ENCODE assay signal across 9 cellular contexts in the genomic region with DNA sequence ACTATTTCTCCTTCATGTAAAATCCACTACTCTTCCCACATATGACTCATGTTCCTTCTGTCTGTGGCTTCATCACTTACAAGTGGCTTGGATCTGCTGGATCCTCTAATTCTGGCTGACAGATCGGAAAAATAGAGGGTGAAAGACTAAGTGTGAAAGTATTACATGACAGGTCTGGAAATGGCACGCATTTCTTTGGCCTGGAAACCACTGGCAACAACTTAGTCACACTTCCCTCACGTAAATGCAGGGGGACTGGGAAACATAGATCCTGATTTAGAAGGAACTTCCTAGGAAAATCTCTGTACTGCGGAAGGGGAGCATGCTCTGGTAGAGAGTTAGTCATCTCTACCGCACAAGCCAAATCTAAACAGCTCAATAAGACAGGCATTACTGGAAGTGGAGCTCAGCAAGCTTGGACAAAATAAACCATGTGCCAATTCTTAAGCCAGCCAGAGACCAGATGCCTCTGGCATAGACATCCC.
DNase-seq lines count a peak whose midpoint lies in the region; ATAC-seq and TF ChIP-seq lines count a peak whose summit lies in the region.
"Had no signal": no experiment of that assay in that cellular context is flagged by ENCODE, and none has a peak within 500 bp of the region (broad histone marks: within the 10 kb centered on the region; RNA-seq: fewer than 3 reads in every experiment).

No MANE protein-coding gene starts in this region.

- H3K27me3 ChIP-seq in rectal smooth muscle tissue (ENCODE audit: control insufficient read depth, insufficient read depth, low read length) = no peaks in the 10 kb centered on the region
- no peaks in the 10 kb centered on the region for H3K27me3 ChIP-seq in trophoblast cell (ENCODE audit: insufficient read depth, low read length)

- no peak overlapping the region for H2BK120ac ChIP-seq in trophoblast cell (ENCODE audit: insufficient read depth, low read length, poor library complexity)

- no peaks in the 10 kb centered on the region for H3K27me3 Mint-ChIP-seq in stimulated activated naive CD8-positive, alpha-beta T cell treated with anti-CD3 and anti-CD28 coated beads, Interleukin-15, amount 100 ng/mL, for 72 hours

- H3K9me3 Mint-ChIP-seq in stimulated activated naive CD8-positive, alpha-beta T cell treated with anti-CD3 and anti-CD28 coated beads, Interleukin-15, amount 100 ng/mL, for 72 hours = peaks cover 0 to 4% of the 10 kb centered on the region in 2 donors

- peak; percentile 98 for DNase-seq in EL
- DNase-seq in fibroblast of the conjunctiva (ENCODE audit: low read depth) = peak; percentile 91
- no peak for DNase-seq in trophoblast cell
- DNase-seq in KG1 (lab: John Stamatoyannopoulos, UW) = no peak
- DNase-seq in stimulated activated naive CD8-positive, alpha-beta T cell treated with anti-CD3 and anti-CD28 coated beads, Interleukin-15, amount 100 ng/mL, for 72 hours = no peak
- DNase-seq in NCI-H1417 (lab: John Stamatoyannopoulos, UW) = no peak
- DNase-seq: NCI-H345 had no signal

- no CpG with 5 or more reads among the region's 5 CpGs for WGBS in trophoblast cell (ENCODE audit: extremely low coverage, insufficient coverage, insufficient read length)

- H4K8ac ChIP-seq in trophoblast cell (ENCODE audit: low read depth, low read length) = no peak overlapping the region

- H4K12ac ChIP-seq in trophoblast cell (ENCODE audit: low read depth, low read length) = no peak overlapping the region

- H3K4me1 Mint-ChIP-seq in stimulated activated naive CD8-positive, alpha-beta T cell treated with anti-CD3 and anti-CD28 coated beads, Interleukin-15, amount 100 ng/mL, for 72 hours = no peaks in the 10 kb centered on the region

- H3K4me2 ChIP-seq in trophoblast cell (ENCODE audit: low read length) = no peak overlapping the region

- no peak overlapping the region for H2AFZ ChIP-seq in trophoblast cell (ENCODE audit: insufficient read depth, low read length, poor library complexity)

- H3K36me3 ChIP-seq in rectal smooth muscle tissue (ENCODE audit: control insufficient read depth, insufficient read depth, low read length) (no peaks in the 10 kb centered on the region), trophoblast cell (ENCODE audit: control insufficient read depth in 1 of 2, insufficient read depth in 2 of 2, low read length in 2 of 2) (no peaks in the 10 kb centered on the region)

- H2BK12ac ChIP-seq in trophoblast cell (ENCODE audit: low read length) = no peak overlapping the region

- peak overlapping the region; percentile 19 for H3K27ac ChIP-seq in rectal smooth muscle tissue (ENCODE audit: low read depth, low read length)
- H3K27ac ChIP-seq in trophoblast cell (ENCODE audit: low read depth, low read length) = no peak overlapping the region

- H3K9me3 ChIP-seq in trophoblast cell (ENCODE audit: insufficient read depth, low read depth, low read length) = no peaks in the 10 kb centered on the region

- no peak overlapping the region for H3K18ac ChIP-seq in trophoblast cell (ENCODE audit: low read length)

- no peak overlapping the region for H3K9ac ChIP-seq in rectal smooth muscle tissue (ENCODE audit: low read length)
- H3K9ac ChIP-seq in trophoblast cell (ENCODE audit: low read length) = no peak overlapping the region

- no peak overlapping the region for H3K14ac ChIP-seq in trophoblast cell (ENCODE audit: low read length)

- peak; percentile 96 for ATAC-seq in SK-N-SH treated with all-trans-retinoic acid at 6 μM for 48 hours
- ATAC-seq in stimulated activated naive CD8-positive, alpha-beta T cell treated with anti-CD3 and anti-CD28 coated beads, Interleukin-15, amount 100 ng/mL, for 72 hours = no peak

- no peaks in the 10 kb centered on the region for H3K79me2 ChIP-seq in trophoblast cell (ENCODE audit: control insufficient read depth, insufficient read depth, low read length, poor library complexity)

- H3K27ac Mint-ChIP-seq in stimulated activated naive CD8-positive, alpha-beta T cell treated with anti-CD3 and anti-CD28 coated beads, Interleukin-15, amount 100 ng/mL, for 72 hours = no peak overlapping the region

- no peak overlapping the region for H2BK5ac ChIP-seq in trophoblast cell (ENCODE audit: low read depth, low read length, poor library complexity)

- no peak overlapping the region for H3K4me3 Mint-ChIP-seq in stimulated activated naive CD8-positive, alpha-beta T cell treated with anti-CD3 and anti-CD28 coated beads, Interleukin-15, amount 100 ng/mL, for 72 hours

- no peak overlapping the region for H3K4ac ChIP-seq in trophoblast cell (ENCODE audit: low read depth, low read length)

- H3K79me1 ChIP-seq in trophoblast cell (ENCODE audit: low read length) = no peaks in the 10 kb centered on the region

- peak overlapping the region; percentile 16 for H3K4me3 ChIP-seq in rectal smooth muscle tissue (ENCODE audit: low read length)
- H3K4me3 ChIP-seq in trophoblast cell (ENCODE audit: low read depth, low read length) = no peak overlapping the region

- H4K91ac ChIP-seq in trophoblast cell (ENCODE audit: low read depth, low read length) = no peak overlapping the region

- H2AK5ac ChIP-seq in trophoblast cell (ENCODE audit: low read length) = no peak overlapping the region

- H3K23ac ChIP-seq in trophoblast cell (ENCODE audit: low read length) = no peak overlapping the region

- H3K4me1 ChIP-seq in rectal smooth muscle tissue (ENCODE audit: control insufficient read depth, insufficient read depth, low read length) (peaks cover 3% of the 10 kb centered on the region), trophoblast cell (ENCODE audit: control insufficient read depth in 1 of 2, insufficient read depth in 2 of 2, low read length in 2 of 2) (peaks cover 0 to 4% of the 10 kb centered on the region in 2 experiments)

TF ChIP-seq in SK-N-SH treated with all-trans-retinoic acid at 6 μM for 48 hours, 23 proteins besides CTCF, POLR2A, EP300 and RAD21:
- TF ChIP-seq, protein P1, sequence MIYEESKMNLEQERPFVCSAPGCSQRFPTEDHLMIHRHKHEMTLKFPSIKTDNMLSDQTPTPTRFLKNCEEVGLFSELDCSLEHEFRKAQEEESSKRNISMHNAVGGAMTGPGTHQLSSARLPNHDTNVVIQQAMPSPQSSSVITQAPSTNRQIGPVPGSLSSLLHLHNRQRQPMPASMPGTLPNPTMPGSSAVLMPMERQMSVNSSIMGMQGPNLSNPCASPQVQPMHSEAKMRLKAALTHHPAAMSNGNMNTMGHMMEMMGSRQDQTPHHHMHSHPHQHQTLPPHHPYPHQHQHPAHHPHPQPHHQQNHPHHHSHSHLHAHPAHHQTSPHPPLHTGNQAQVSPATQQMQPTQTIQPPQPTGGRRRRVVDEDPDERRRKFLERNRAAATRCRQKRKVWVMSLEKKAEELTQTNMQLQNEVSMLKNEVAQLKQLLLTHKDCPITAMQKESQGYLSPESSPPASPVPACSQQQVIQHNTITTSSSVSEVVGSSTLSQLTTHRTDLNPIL (CRISPR knock-in tag; IDR thresholded peaks at IDR 0.05; ENCODE audit: low read depth) = no peak
- peak; percentile 36; the same call in 1 of the 2 replicates for TF ChIP-seq ISL1 (CRISPR knock-in tag; IDR thresholded peaks at IDR 0.05)
- TF ChIP-seq BACH2 (CRISPR knock-in tag; IDR thresholded peaks at IDR 0.05; ENCODE audit: borderline replicate concordance) = no peak
- TF ChIP-seq ZNF565 (CRISPR knock-in tag; conservative IDR thresholded peaks at IDR 0.05; ENCODE audit: low read depth) = no peak
- TF ChIP-seq, protein P2, sequence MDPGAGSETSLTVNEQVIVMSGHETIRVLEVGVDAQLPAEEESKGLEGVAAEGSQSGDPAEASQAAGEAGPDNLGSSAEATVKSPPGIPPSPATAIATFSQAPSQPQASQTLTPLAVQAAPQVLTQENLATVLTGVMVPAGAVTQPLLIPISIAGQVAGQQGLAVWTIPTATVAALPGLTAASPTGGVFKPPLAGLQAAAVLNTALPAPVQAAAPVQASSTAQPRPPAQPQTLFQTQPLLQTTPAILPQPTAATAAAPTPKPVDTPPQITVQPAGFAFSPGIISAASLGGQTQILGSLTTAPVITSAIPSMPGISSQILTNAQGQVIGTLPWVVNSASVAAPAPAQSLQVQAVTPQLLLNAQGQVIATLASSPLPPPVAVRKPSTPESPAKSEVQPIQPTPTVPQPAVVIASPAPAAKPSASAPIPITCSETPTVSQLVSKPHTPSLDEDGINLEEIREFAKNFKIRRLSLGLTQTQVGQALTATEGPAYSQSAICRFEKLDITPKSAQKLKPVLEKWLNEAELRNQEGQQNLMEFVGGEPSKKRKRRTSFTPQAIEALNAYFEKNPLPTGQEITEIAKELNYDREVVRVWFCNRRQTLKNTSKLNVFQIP (CRISPR knock-in tag; IDR thresholded peaks at IDR 0.05; ENCODE audit: borderline replicate concordance, low read depth) = no peak
- TF ChIP-seq TOX (CRISPR knock-in tag; IDR thresholded peaks at IDR 0.05; ENCODE audit: borderline replicate concordance) = peak; percentile 86; the same call in 1 of the 2 replicates
- TF ChIP-seq, protein P3, sequence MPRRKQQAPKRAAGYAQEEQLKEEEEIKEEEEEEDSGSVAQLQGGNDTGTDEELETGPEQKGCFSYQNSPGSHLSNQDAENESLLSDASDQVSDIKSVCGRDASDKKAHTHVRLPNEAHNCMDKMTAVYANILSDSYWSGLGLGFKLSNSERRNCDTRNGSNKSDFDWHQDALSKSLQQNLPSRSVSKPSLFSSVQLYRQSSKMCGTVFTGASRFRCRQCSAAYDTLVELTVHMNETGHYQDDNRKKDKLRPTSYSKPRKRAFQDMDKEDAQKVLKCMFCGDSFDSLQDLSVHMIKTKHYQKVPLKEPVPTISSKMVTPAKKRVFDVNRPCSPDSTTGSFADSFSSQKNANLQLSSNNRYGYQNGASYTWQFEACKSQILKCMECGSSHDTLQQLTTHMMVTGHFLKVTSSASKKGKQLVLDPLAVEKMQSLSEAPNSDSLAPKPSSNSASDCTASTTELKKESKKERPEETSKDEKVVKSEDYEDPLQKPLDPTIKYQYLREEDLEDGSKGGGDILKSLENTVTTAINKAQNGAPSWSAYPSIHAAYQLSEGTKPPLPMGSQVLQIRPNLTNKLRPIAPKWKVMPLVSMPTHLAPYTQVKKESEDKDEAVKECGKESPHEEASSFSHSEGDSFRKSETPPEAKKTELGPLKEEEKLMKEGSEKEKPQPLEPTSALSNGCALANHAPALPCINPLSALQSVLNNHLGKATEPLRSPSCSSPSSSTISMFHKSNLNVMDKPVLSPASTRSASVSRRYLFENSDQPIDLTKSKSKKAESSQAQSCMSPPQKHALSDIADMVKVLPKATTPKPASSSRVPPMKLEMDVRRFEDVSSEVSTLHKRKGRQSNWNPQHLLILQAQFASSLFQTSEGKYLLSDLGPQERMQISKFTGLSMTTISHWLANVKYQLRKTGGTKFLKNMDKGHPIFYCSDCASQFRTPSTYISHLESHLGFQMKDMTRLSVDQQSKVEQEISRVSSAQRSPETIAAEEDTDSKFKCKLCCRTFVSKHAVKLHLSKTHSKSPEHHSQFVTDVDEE (CRISPR knock-in tag; IDR thresholded peaks at IDR 0.05) = no peak
- TF ChIP-seq ZFP3 (CRISPR knock-in tag; IDR thresholded peaks at IDR 0.05) = no peak
- TF ChIP-seq ZNF8 (CRISPR knock-in tag; IDR thresholded peaks at IDR 0.05) = no peak
- no peak for TF ChIP-seq ESRRG (CRISPR knock-in tag; IDR thresholded peaks at IDR 0.05)
- no peak for TF ChIP-seq ZC3H10 (CRISPR knock-in tag; IDR thresholded peaks at IDR 0.05)
- TF ChIP-seq SNAI2 (CRISPR knock-in tag; IDR thresholded peaks at IDR 0.05) = no peak

Comparison
In these comparisons a context has a peak if more than half of its experiments do, and no peak if none do; other contexts are left out.
1. DNase-seq: peak in EL (single experiment) and fibroblast of the conjunctiva (single experiment); none in trophoblast cell (0 of 2), KG1 (single experiment), stimulated activated naive CD8-positive, alpha-beta T cell treated with anti-CD3 and anti-CD28 coated beads, Interleukin-15, amount 100 ng/mL, for 72 hours (0 of 2) and NCI-H1417 (0 of 3).